8 cellular contexts compared by ENCODE assay signal in genomic region chr22:22201185-22201924, GRCh38. TPM values are rescaled to one million over a fixed set of nuclear protein-coding genes. Genes with fewer than 3 reads are reported as not detected.
DNase-seq lines count a peak whose midpoint lies in the region; ATAC-seq and TF ChIP-seq lines count a peak whose summit lies in the region.

No MANE protein-coding gene starts in this region.

- H3K9me3 ChIP-seq in OCI-LY7 (ENCODE audit: low read length) (no peaks in the 10 kb centered on the region), ascending aorta (no peaks in the 10 kb centered on the region)

- peak overlapping the region; percentile 95 for H3K27ac ChIP-seq in OCI-LY7 (ENCODE audit: low read depth, low read length, poor library complexity, severe bottlenecking)
- no peak overlapping the region for H3K27ac ChIP-seq in ascending aorta

- DNase-seq in activated T-cell treated with anti-CD3 and anti-CD28 coated beads, Interleukin-2, amount 50 U/mL, for 1 hour = peak; percentile 51
- DNase-seq in activated T-cell treated with anti-CD3 and anti-CD28 coated beads for 4 hours (no peak), OCI-LY7 (ENCODE audit: low spot score) (peak; percentile 94), ascending aorta (ENCODE audit: low spot score in 2 of 2) (no peak), left lobe of liver (ENCODE audit: low spot score) (peak; percentile 59), cerebellum (ENCODE audit: low spot score) (no peak)
- DNase-seq in activated CD4-positive, CD25-positive, alpha-beta regulatory T cell treated with anti-CD3 and anti-CD28 coated beads, Interleukin-2, amount 50 U/mL, for 72 hours = no peak

- BruUV-seq in OCI-LY7 (replicated peaks; lab: Mats Ljungman, UMichigan) = no TSS peak

- H3K4me2 ChIP-seq in OCI-LY7 (ENCODE audit: low read length) = peak overlapping the region; percentile 90

- POLR2A ChIA-PET in OCI-LY7 (lab: Charles Lee) = interaction anchor here (0.6 to 3.8 kb wide), 11 partner anchors 9 to 421 kb away, joined by 3 to 31 read pairs (median 6); no protein-coding TSS in a partner anchor

- H3K79me2 ChIP-seq in OCI-LY7 (ENCODE audit: insufficient read depth, low read depth, low read length) = peaks cover 13% of the 10 kb centered on the region

- CTCF ChIA-PET in OCI-LY7 (lab: Charles Lee; ENCODE audit: unreplicated experiment) = interaction anchor here (0.6 to 1.9 kb wide), 5 partner anchors 23 to 178 kb away, joined by 3 to 9 read pairs (median 5); no protein-coding TSS in a partner anchor

- peak overlapping the region; percentile 52 for H3K4me3 ChIP-seq in OCI-LY7 (ENCODE audit: low read depth, low read length, poor library complexity, severe bottlenecking)
- no peak overlapping the region for H3K4me3 ChIP-seq in ascending aorta

- ATAC-seq in HG02798 (IDR thresholded peaks at IDR 0.05; ENCODE audit: poor library complexity, unreplicated experiment) (peak; percentile 47), left lobe of liver (peak; percentile 93)

- peak overlapping the region; percentile 45; the same call in 1 of the 2 replicates for H2AFZ ChIP-seq in OCI-LY7 (ENCODE audit: low read length)

- TF ChIP-seq CTCF in OCI-LY7 (conservative IDR thresholded peaks at IDR 0.05; ENCODE audit: low read length) (peak; percentile 94), ascending aorta (IDR thresholded peaks at IDR 0.05) (peak; percentile 14 to 39 (median 27))

- H3K36me3 ChIP-seq in OCI-LY7 (ENCODE audit: insufficient read depth, low read length) = peaks cover 11% of the 10 kb centered on the region
- no peaks in the 10 kb centered on the region for H3K36me3 ChIP-seq in ascending aorta

- H3K4me1 ChIP-seq in OCI-LY7 (ENCODE audit: insufficient read depth, low read length, poor library complexity, severe bottlenecking) = peaks cover 85% of the 10 kb centered on the region
- no peaks in the 10 kb centered on the region for H3K4me1 ChIP-seq in ascending aorta

- no peaks in the 10 kb centered on the region for H3K9me2 ChIP-seq in OCI-LY7 (ENCODE audit: insufficient read depth, low read length)

- intact Hi-C loops in OCI-LY7 (cut with micrococcal nuclease; ENCODE audit: unreplicated experiment) (loop anchor here (10.0 kb wide), 2 partner anchors 393 to 733 kb away; no protein-coding TSS in a partner anchor), ascending aorta (cut with DNase I) (no loop called here)

- no peaks in the 10 kb centered on the region for H3K27me3 ChIP-seq in ascending aorta

- H4K20me1 ChIP-seq in OCI-LY7 (ENCODE audit: insufficient read depth, low read length) = no peaks in the 10 kb centered on the region

RNA-seq across cellular contexts. Expression of gene VPREB1, which starts 43.2 kb away (rescaled TPM):
- 3.6 and 7.0 TPM in 2 replicates for total RNA-seq in OCI-LY7 (2014; rRNA removed; shearing (Covaris generic))
- total RNA-seq in OCI-LY7 (2022) = 1.7 and 2.3 TPM in 2 replicates
- not detected for total RNA-seq in ascending aorta
- not detected for total RNA-seq in left lobe of liver
- not detected for total RNA-seq in cerebellum

Comparison
In these comparisons a context has a peak if more than half of its experiments do, and no peak if none do; other contexts are left out.
1. DNase-seq: peak in activated T-cell treated with anti-CD3 and anti-CD28 coated beads, Interleukin-2, amount 50 U/mL, for 1 hour (single experiment), OCI-LY7 (single experiment) and left lobe of liver (single experiment); none in activated T-cell treated with anti-CD3 and anti-CD28 coated beads for 4 hours (single experiment), ascending aorta (0 of 2), activated CD4-positive, CD25-positive, alpha-beta regulatory T cell treated with anti-CD3 and anti-CD28 coated beads, Interleukin-2, amount 50 U/mL, for 72 hours (single experiment) and cerebellum (single experiment).